Comparison of ENCODE assay signal across 24 cellular contexts in the genomic region with DNA sequence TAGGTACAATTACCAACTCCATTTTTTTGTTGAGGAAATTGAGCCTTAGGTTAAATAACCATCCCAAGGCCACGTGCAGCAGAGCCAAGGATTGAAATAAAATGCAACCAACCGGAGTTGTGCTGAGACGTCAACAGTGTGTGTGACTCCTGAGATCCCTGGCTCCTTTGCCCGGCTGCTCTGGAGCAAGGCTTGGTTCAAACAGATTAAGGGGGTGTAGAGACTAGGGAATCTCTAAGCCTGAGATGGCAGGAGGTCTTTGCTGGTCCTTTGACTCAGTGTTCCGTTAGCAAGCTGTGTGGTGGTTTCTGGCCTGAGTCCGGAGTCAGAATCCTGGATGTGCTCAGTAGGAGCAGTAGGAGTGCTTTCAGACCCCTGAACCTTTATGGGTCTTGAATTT. TPM values are rescaled to one million over a fixed set of nuclear protein-coding genes. Genes with fewer than 3 reads are reported as not detected.
"Had no signal": no experiment of that assay in that cellular context is flagged by ENCODE, and none has a peak within 500 bp of the region (broad histone marks: within the 10 kb centered on the region; RNA-seq: fewer than 3 reads in every experiment).

No MANE protein-coding gene starts in this region.

- H3K27me3 ChIP-seq: right atrium auricular region, vagina had no signal

- H3K4me3 ChIP-seq: tibial nerve, vagina had no signal

- H3K27ac Mint-ChIP-seq: activated CD4-positive, alpha-beta T cell treated with anti-CD3 and anti-CD28 coated beads for 36 hours; activated naive CD8-positive, alpha-beta T cell treated with anti-CD3 and anti-CD28 coated beads for 36 hours; activated T-helper 1 cell treated with anti-CD3 and anti-CD28 coated beads, Interleukin-12 subunit alpha, Interleukin-12 subunit beta, Interleukin-2, Interleukin-4 antibody, amounts not matched to agents 30 ng/mL and 10 ng/mL and 1 ng/mL, durations not matched to agents 14 hours and 24 hours and 36 hours; stimulated activated naive CD8-positive, alpha-beta T cell treated with anti-CD3 and anti-CD28 coated beads, Interleukin-15, Interleukin-2, amounts not matched to agents 100 ng/mL and 50 ng/mL, for 24 hours had no signal

- H3K9me3 ChIP-seq: right atrium auricular region, vagina had no signal

- H3K9me3 Mint-ChIP-seq: stimulated activated naive CD8-positive, alpha-beta T cell treated with anti-CD3 and anti-CD28 coated beads, Interleukin-15, Interleukin-2, amounts not matched to agents 100 ng/mL and 50 ng/mL, for 24 hours had no signal

- H3K36me3 ChIP-seq: right atrium auricular region, tibial nerve, vagina, WERI-Rb-1 had no signal

- H3K27ac ChIP-seq: foreskin keratinocyte, tibial nerve, vagina, WERI-Rb-1 had no signal

- DNase-seq: activated CD4-positive, alpha-beta T cell treated with anti-CD3 and anti-CD28 coated beads for 36 hours; activated CD4-positive, alpha-beta T cell treated with anti-CD3 and anti-CD28 coated beads, Interleukin-2, amount 50 U/mL, for 48 hours; activated naive CD4-positive, alpha-beta T cell; activated naive CD8-positive, alpha-beta T cell treated with anti-CD3 and anti-CD28 coated beads for 36 hours; activated T-cell treated with anti-CD3 and anti-CD28 coated beads for 4 hours; amniotic stem cell; dorsolateral prefrontal cortex; foreskin keratinocyte; glutamatergic neuron; mammary epithelial cell; nucleus accumbens; small intestine; stimulated activated CD4-positive, alpha-beta T cell treated with anti-CD3 and anti-CD28 coated beads, Interleukin-15, amount 100 ng/mL, for 24 hours; stimulated activated CD4-positive, alpha-beta T cell treated with anti-CD3 and anti-CD28 coated beads, Interleukin-2, amount 100 ng/mL, for 48 hours; SW 1271; T-helper 2 cell; WERI-Rb-1 had no signal

- H3K4me1 ChIP-seq: foreskin keratinocyte had no signal

- ATAC-seq: activated CD4-positive, alpha-beta T cell treated with anti-CD3 and anti-CD28 coated beads for 36 hours; foreskin keratinocyte; left lobe of liver had no signal

- FAIRE-seq: keratinocyte, small intestine had no signal

RNA-seq across cellular contexts. Expression of gene SLC8A3, which starts 1.4 kb away (rescaled TPM):
- total RNA-seq: mammary epithelial cell had no signal
- polyA plus RNA-seq: foreskin keratinocyte, keratinocyte had no signal
